In the genomic region with DNA sequence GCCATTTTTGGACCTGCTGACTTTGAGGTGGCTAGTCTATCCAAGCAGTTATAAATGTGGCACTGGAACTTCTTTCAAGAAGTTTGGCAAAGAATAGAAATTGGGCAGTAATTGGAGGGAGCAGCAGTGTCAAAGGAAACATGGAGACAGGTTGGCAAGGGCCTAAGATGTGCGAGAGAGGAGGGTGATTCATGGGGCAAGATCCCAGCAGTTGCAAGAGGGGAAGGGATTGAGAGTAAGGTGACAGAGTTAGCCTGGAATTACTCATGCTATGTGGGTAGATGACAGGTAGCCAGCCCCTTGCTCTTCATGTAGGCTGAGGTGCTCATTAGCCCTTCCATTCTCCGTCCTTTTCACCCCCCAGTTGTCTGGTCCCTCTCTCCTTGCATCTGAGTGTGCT, we compare ENCODE assay signal across 16 cellular contexts.
"Had no signal": no experiment of that assay in that cellular context is flagged by ENCODE, and none has a peak within 500 bp of the region (broad histone marks: within the 10 kb centered on the region; RNA-seq: fewer than 3 reads in every experiment).

No MANE protein-coding gene starts in this region.

- H3K36me3 ChIP-seq: lower lobe of right lung, suprapubic skin, upper lobe of right lung had no signal

- H3K9me3 ChIP-seq: lower lobe of right lung, suprapubic skin, upper lobe of right lung had no signal

- H3K4me3 ChIP-seq: lower lobe of right lung, suprapubic skin, upper lobe of right lung had no signal

- H3K4me1 ChIP-seq: lower lobe of right lung, suprapubic skin, upper lobe of right lung had no signal

- H3K27me3 ChIP-seq: suprapubic skin, upper lobe of right lung had no signal

- H3K27ac ChIP-seq: epithelial cell of prostate, lower lobe of right lung, suprapubic skin, upper lobe of right lung had no signal

- DNase-seq: activated CD4-positive, alpha-beta memory T cell treated with anti-CD3 and anti-CD28 coated beads, Interleukin-2, amount 10 ng/mL, durations not matched to agents 7 days and 5 days; activated CD4-positive, CD25-positive, alpha-beta regulatory T cell; activated naive CD4-positive, alpha-beta T cell treated with anti-CD3 and anti-CD28 coated beads for 36 hours; activated T-cell treated with anti-CD3 and anti-CD28 coated beads, Interleukin-2, amount 50 U/mL, for 72 hours; caudate nucleus; effector memory CD4-positive, alpha-beta T cell; hypothalamus; left cardiac atrium; lower lobe of right lung; naive B cell; stimulated activated CD4-positive, alpha-beta T cell treated with anti-CD3 and anti-CD28 coated beads, Interleukin-2, amount 100 ng/mL, for 24 hours; stimulated activated naive CD4-positive, alpha-beta T cell; T-helper 2 cell; upper lobe of right lung had no signal

- ATAC-seq: activated T-cell treated with anti-CD3 and anti-CD28 coated beads, Interleukin-2, amount 50 U/mL, for 72 hours; left cardiac atrium; lower lobe of right lung; upper lobe of right lung had no signal
